ENCODE assay signal across 4 cellular contexts in genomic region chr6:160695622-160696021, GRCh38. TPM values are rescaled to one million over a fixed set of nuclear protein-coding genes. Genes with fewer than 3 reads are reported as not detected.
"Had no signal": no experiment of that assay in that cellular context is flagged by ENCODE, and none has a peak within 500 bp of the region (broad histone marks: within the 10 kb centered on the region; RNA-seq: fewer than 3 reads in every experiment).

No MANE protein-coding gene starts in this region.

RNA-seq across cellular contexts. Expression of gene PLG, which starts 6.4 kb away (rescaled TPM):
- total RNA-seq: LHCN-M2, M059J, MCF 10A, NCI-H460 had no signal

RNA-seq across cellular contexts. Expression of gene LPA, which starts 31.5 kb away (rescaled TPM):
- total RNA-seq: LHCN-M2, M059J, MCF 10A, NCI-H460 had no signal
